ENCODE assay signal across 20 cellular contexts in the genomic region with DNA sequence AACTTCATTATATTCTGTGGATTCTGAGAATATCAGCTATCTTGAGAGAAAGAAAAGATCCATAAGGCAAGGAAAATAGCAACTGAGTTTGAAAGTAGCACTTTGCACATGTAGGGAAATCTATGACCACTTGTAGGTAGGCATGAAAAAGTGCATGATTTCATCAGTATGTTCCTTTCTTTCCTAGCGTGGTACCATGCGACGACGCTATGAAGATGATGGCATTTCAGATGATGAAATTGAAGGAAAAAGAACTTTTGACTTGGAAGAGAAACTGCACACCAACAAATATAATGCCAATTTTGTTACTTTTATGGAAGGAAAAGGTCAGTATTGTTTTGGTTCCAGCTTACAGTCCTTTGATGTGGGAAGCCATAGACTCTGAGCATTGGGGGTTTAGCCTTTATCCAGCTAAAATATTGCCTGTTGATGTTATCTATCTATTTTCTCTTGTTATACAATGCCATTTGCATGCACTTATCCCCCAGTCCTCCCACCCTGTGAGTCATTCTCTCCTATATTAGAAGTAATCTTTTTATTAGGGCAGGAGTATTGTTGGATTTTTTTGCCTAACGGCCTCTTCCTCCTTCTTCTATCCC.
DNase-seq lines count a peak whose midpoint lies in the region; ATAC-seq, FAIRE-seq and TF ChIP-seq lines count a peak whose summit lies in the region.
"Had no signal": no experiment of that assay in that cellular context is flagged by ENCODE, and none has a peak within 500 bp of the region (broad histone marks: within the 10 kb centered on the region; RNA-seq: fewer than 3 reads in every experiment).

No MANE protein-coding gene starts in this region.

- ATAC-seq in SK-N-SH treated with all-trans-retinoic acid at 6 μM for 48 hours, result peak; percentile 16; the same call in 1 of the 3 replicates

- no peak for TF ChIP-seq EP300 in transverse colon (IDR thresholded peaks at IDR 0.05; ENCODE audit: low read depth)

- TF ChIP-seq CTCF in fibroblast of pulmonary artery (IDR thresholded peaks at IDR 0.05; ENCODE audit: low read length, missing control alignments) (no peak), transverse colon (IDR thresholded peaks at IDR 0.05) (no peak)

- 84 to 86% methylated on average over 5 of the region's 5 CpGs for WGBS in transverse colon (ENCODE audit: low coverage in 1 of 2), 2 donors

- in situ Hi-C loops in transverse colon (cut with MboI; ENCODE audit: low pct_ligation_motif_present in 1 of 4, low pct_unique_long_range_greater_than_20kb in 1 of 4, low sequenced_read_pairs in 3 of 4), result no loop called here

- H3K27ac ChIP-seq in transverse colon, result no peak overlapping the region
- H3K27ac ChIP-seq: HL-60 had no signal

- intact Hi-C loops in transverse colon (cut with DNase I; ENCODE audit: low total_unique reads), result no loop called here

- TF ChIP-seq POLR2A in GM12891 (IDR thresholded peaks at IDR 0.05; ENCODE audit: low read depth, low read length) (no peak), transverse colon (IDR thresholded peaks at IDR 0.05) (no peak)

- H3K4me1 ChIP-seq in transverse colon, result no peaks in the 10 kb centered on the region

- peaks cover 0 to 39% (median 14%) of the 10 kb centered on the region in 4 donors for H3K36me3 ChIP-seq in transverse colon

- H3K27me3 ChIP-seq in transverse colon, result no peaks in the 10 kb centered on the region
- H3K27me3 ChIP-seq: MG63 had no signal

- no peaks in the 10 kb centered on the region for H3K9me3 ChIP-seq in transverse colon
- H3K9me3 ChIP-seq: MG63 had no signal

- peak; percentile 31 for DNase-seq in EH (ENCODE audit: low read depth)
- peak; percentile 63 for DNase-seq in HT-29 (ENCODE audit: low spot score)
- DNase-seq in fibroblast of pulmonary artery (ENCODE audit: low read depth), result peak; percentile 26
- DNase-seq in GM12891 (ENCODE audit: insufficient read length, low spot score), result no peak
- DNase-seq in transverse colon, result no peak
- no peak for DNase-seq in T-helper 1 cell
- DNase-seq in dedifferentiated amniotic fluid mesenchymal stem cell (ENCODE audit: extremely low spot score), result no peak
- DNase-seq: ACHN; CD4-positive, alpha-beta memory T cell; DND-41; KG1; MG63; NCI-H1105; NCI-H1694 treated with DMSO at 0.1 percent for 48 hours; NCI-H345; NCI-H526 treated with DMSO at 0.1 percent for 48 hours; NK-92 treated with Interleukin-12 subunit alpha and Interleukin-12 subunit beta, amount 100 ng/mL, for 24 hours had no signal

- FAIRE-seq in GM12891 (lab: Jason Lieb, UNC), result no peak
- FAIRE-seq: D721Med had no signal

- H3K4me3 ChIP-seq in fibroblast of pulmonary artery (replicated peaks; ENCODE audit: low read depth, low read length) (no peak overlapping the region), transverse colon (no peak overlapping the region)
- H3K4me3 ChIP-seq: MG63 had no signal

TF ChIP-seq in SK-N-SH treated with all-trans-retinoic acid at 6 μM for 48 hours, 23 proteins besides CTCF, POLR2A, EP300 and RAD21:
- no peak for TF ChIP-seq CSDC2 (CRISPR knock-in tag; IDR thresholded peaks at IDR 0.05)
- no peak for TF ChIP-seq ARNTL (CRISPR knock-in tag; IDR thresholded peaks at IDR 0.05; ENCODE audit: borderline replicate concordance, low read depth)
- TF ChIP-seq, protein P1, sequence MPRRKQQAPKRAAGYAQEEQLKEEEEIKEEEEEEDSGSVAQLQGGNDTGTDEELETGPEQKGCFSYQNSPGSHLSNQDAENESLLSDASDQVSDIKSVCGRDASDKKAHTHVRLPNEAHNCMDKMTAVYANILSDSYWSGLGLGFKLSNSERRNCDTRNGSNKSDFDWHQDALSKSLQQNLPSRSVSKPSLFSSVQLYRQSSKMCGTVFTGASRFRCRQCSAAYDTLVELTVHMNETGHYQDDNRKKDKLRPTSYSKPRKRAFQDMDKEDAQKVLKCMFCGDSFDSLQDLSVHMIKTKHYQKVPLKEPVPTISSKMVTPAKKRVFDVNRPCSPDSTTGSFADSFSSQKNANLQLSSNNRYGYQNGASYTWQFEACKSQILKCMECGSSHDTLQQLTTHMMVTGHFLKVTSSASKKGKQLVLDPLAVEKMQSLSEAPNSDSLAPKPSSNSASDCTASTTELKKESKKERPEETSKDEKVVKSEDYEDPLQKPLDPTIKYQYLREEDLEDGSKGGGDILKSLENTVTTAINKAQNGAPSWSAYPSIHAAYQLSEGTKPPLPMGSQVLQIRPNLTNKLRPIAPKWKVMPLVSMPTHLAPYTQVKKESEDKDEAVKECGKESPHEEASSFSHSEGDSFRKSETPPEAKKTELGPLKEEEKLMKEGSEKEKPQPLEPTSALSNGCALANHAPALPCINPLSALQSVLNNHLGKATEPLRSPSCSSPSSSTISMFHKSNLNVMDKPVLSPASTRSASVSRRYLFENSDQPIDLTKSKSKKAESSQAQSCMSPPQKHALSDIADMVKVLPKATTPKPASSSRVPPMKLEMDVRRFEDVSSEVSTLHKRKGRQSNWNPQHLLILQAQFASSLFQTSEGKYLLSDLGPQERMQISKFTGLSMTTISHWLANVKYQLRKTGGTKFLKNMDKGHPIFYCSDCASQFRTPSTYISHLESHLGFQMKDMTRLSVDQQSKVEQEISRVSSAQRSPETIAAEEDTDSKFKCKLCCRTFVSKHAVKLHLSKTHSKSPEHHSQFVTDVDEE (CRISPR knock-in tag; IDR thresholded peaks at IDR 0.05), result no peak
- TF ChIP-seq ISL1 (CRISPR knock-in tag; IDR thresholded peaks at IDR 0.05), result peak; percentile 14; the same call in 1 of the 2 replicates
TF ChIP-seq in SK-N-SH treated with all-trans-retinoic acid at 6 μM for 48 hours: peak in this region for 1.

TF ChIP-seq in GM12891, 5 proteins besides CTCF, POLR2A, EP300 and RAD21:
- TF ChIP-seq POU2F2 (IDR thresholded peaks at IDR 0.05; ENCODE audit: low read depth, low read length) (no peak), SPI1 (IDR thresholded peaks at IDR 0.05; ENCODE audit: low read depth, low read length) (no peak), PAX5 (IDR thresholded peaks at IDR 0.05; ENCODE audit: insufficient read depth, low read length, severe bottlenecking) (no peak), TAF1 (IDR thresholded peaks at IDR 0.05; ENCODE audit: low read depth, low read length) (no peak), POLR2AphosphoS5 (IDR thresholded peaks at IDR 0.05; ENCODE audit: low read depth, low read length) (no peak)
TF ChIP-seq in GM12891: peak in this region for 0.

Comparison
In these comparisons a context has a peak if more than half of its experiments do, and no peak if none do; other contexts are left out.
1. DNase-seq: peak in EH (single experiment), HT-29 (single experiment) and fibroblast of pulmonary artery (single experiment); none in GM12891 (single experiment), transverse colon (single experiment), T-helper 1 cell (0 of 5) and dedifferentiated amniotic fluid mesenchymal stem cell (single experiment).